Comparison of ENCODE assay signal across 25 cellular contexts in genomic region chr6:107216197-107216933, GRCh38.
"Had no signal": no experiment of that assay in that cellular context is flagged by ENCODE, and none has a peak within 500 bp of the region (broad histone marks: within the 10 kb centered on the region; RNA-seq: fewer than 3 reads in every experiment).

No MANE protein-coding gene starts in this region.

- H3K27ac ChIP-seq: gastrocnemius medialis, pancreas, suprapubic skin, transverse colon, upper lobe of right lung, vagina had no signal

- H3K27me3 ChIP-seq: dorsolateral prefrontal cortex, gastrocnemius medialis, pancreas, suprapubic skin, transverse colon, upper lobe of right lung, vagina had no signal

- H3K4me1 ChIP-seq: gastrocnemius medialis, pancreas, suprapubic skin, upper lobe of right lung, vagina had no signal

- H3K36me3 Mint-ChIP-seq: natural killer cell had no signal

- H3K27me3 Mint-ChIP-seq: memory B cell; stimulated activated naive CD8-positive, alpha-beta T cell treated with anti-CD3 and anti-CD28 coated beads, Interleukin-15, amount 100 ng/mL, for 72 hours had no signal

- H3K36me3 ChIP-seq: gastrocnemius medialis, pancreas, suprapubic skin, transverse colon, upper lobe of right lung, vagina had no signal

- H3K4me3 ChIP-seq: dorsolateral prefrontal cortex, gastrocnemius medialis, lung, pancreas, smooth muscle cell, suprapubic skin, transverse colon, upper lobe of right lung, vagina had no signal

- FAIRE-seq: colon, islet of Langerhans, pancreas had no signal

- H3K4me3 Mint-ChIP-seq: memory B cell; natural killer cell; stimulated activated naive CD8-positive, alpha-beta T cell treated with anti-CD3 and anti-CD28 coated beads, Interleukin-15, amount 100 ng/mL, for 72 hours had no signal

- H3K27ac Mint-ChIP-seq: memory B cell, natural killer cell had no signal

- H3K4me1 Mint-ChIP-seq: memory B cell, natural killer cell had no signal

- ATAC-seq: gastrocnemius medialis; left cardiac atrium; left ventricle myocardium superior; natural killer cell; pancreas; sciatic nerve; stimulated activated naive CD8-positive, alpha-beta T cell treated with anti-CD3 and anti-CD28 coated beads, Interleukin-15, amount 100 ng/mL, for 72 hours; upper lobe of right lung had no signal

- DNase-seq: dorsolateral prefrontal cortex; effector CD4-positive, alpha-beta T cell; gastrocnemius medialis; head of caudate nucleus; left cardiac atrium; left ventricle myocardium superior; natural killer cell; occipital lobe; pancreas; stimulated activated CD4-positive, alpha-beta T cell treated with anti-CD3 and anti-CD28 coated beads, Interleukin-12 subunit alpha, Interleukin-12 subunit beta, amount 100 ng/mL, for 4 hours; stimulated activated CD4-positive, alpha-beta T cell treated with anti-CD3 and anti-CD28 coated beads, Interleukin-1b, Interleukin-23, amount 100 ng/mL, for 48 hours; stimulated activated CD4-positive, alpha-beta T cell treated with anti-CD3 and anti-CD28 coated beads, Interleukin-4, amount 100 ng/mL, for 1 hour; stimulated activated CD8-positive, alpha-beta memory T cell treated with anti-CD3 and anti-CD28 coated beads, Interleukin-4, amount 100 ng/mL, for 48 hours; stimulated activated naive CD4-positive, alpha-beta T cell; stimulated activated naive CD8-positive, alpha-beta T cell treated with anti-CD3 and anti-CD28 coated beads, Interleukin-15, amount 100 ng/mL, for 72 hours; transverse colon; upper lobe of right lung had no signal

- H3K9me3 Mint-ChIP-seq: memory B cell; natural killer cell; stimulated activated naive CD8-positive, alpha-beta T cell treated with anti-CD3 and anti-CD28 coated beads, Interleukin-15, amount 100 ng/mL, for 72 hours had no signal

- H3K9me3 ChIP-seq: gastrocnemius medialis, pancreas, suprapubic skin, transverse colon, upper lobe of right lung, vagina had no signal

- H3K4me2 ChIP-seq: smooth muscle cell had no signal
